8 cellular contexts compared by ENCODE assay signal in genomic region chr20:44495257-44495656, GRCh38. TPM values are rescaled to one million over a fixed set of nuclear protein-coding genes. Genes with fewer than 3 reads are reported as not detected.
DNase-seq lines count a peak whose midpoint lies in the region; ATAC-seq and TF ChIP-seq lines count a peak whose summit lies in the region.

No MANE protein-coding gene starts in this region.

- H3K27me3 ChIP-seq in sigmoid colon (no peaks in the 10 kb centered on the region), heart right ventricle (no peaks in the 10 kb centered on the region)

- no peak for TF ChIP-seq EP300 in sigmoid colon (IDR thresholded peaks at IDR 0.05)

- H3K4me3 ChIP-seq in epithelial cell of proximal tubule (ENCODE audit: low read depth, low read length), result no peak overlapping the region
- H3K4me3 ChIP-seq in sigmoid colon, result no peak overlapping the region
- H3K4me3 ChIP-seq in heart right ventricle, result no peak overlapping the region

- no peak for ATAC-seq in GM21737 (IDR thresholded peaks at IDR 0.05; ENCODE audit: unreplicated experiment)
- ATAC-seq in heart right ventricle, result no peak

- H3K27ac ChIP-seq in RWPE1, result no peak overlapping the region
- peak overlapping the region; percentile 19 to 67 (median 40) for H3K27ac ChIP-seq in sigmoid colon
- H3K27ac ChIP-seq in heart right ventricle, result peak overlapping the region in 2 of 10 donors; percentile 36 to 39

- 96 to 97% methylated on average over 1 of the region's 1 CpG for WGBS in sigmoid colon, 2 donors
- WGBS in heart right ventricle, 2 donors, result 92 to 96% methylated on average over 1 of the region's 1 CpG

- no peak for TF ChIP-seq CTCF in RWPE1 (conservative IDR thresholded peaks at IDR 0.05; ENCODE audit: low read depth)
- TF ChIP-seq CTCF in epithelial cell of proximal tubule (conservative IDR thresholded peaks at IDR 0.05; ENCODE audit: low read depth, low read length), result no peak
- no peak for TF ChIP-seq CTCF in sigmoid colon (IDR thresholded peaks at IDR 0.05)
- no peak for TF ChIP-seq CTCF in heart right ventricle (IDR thresholded peaks at IDR 0.05)

- CTCF ChIA-PET in RWPE1 (lab: Yijun Ruan, JAX), result interaction anchor here (0.6 to 1.5 kb wide), 4 partner anchors 20 to 760 kb away, joined by 3 to 4 read pairs (median 3); partner anchors contain the start of genes SERINC3 and TTPAL

- POLR2A ChIA-PET in RWPE1 (lab: Yijun Ruan, JAX; ENCODE audit: low non-redundant PET), result interaction anchor here (1.2 to 1.5 kb wide), 2 partner anchors 20 to 26 kb away, joined by 3 read pairs; partner anchors contain the start of genes SERINC3 and TTPAL

- DNase-seq in GF-D8 (lab: John Stamatoyannopoulos, UW) (peak; percentile 90), RWPE1 (ENCODE audit: low spot score) (peak; percentile 64), epithelial cell of proximal tubule (ENCODE audit: low read depth) (peak; percentile 91), sigmoid colon (no peak), mesenteric fat pad (ENCODE audit: low spot score) (no peak), NCI-H1092 (lab: John Stamatoyannopoulos, UW) (no peak), heart right ventricle (no peak)

- intact Hi-C loops in sigmoid colon (cut with DNase I) (no loop called here), heart right ventricle (cut with DNase I) (no loop called here)

- H3K4me1 ChIP-seq in sigmoid colon (peaks cover 0 to 7% (median 2%) of the 10 kb centered on the region in 4 donors), heart right ventricle (peaks cover 0 to 37% (median 8%) of the 10 kb centered on the region in 9 donors)

- TF ChIP-seq POLR2A in sigmoid colon (IDR thresholded peaks at IDR 0.05), result no peak

- H3K9me3 ChIP-seq in sigmoid colon, result no peaks in the 10 kb centered on the region
- no peaks in the 10 kb centered on the region for H3K9me3 ChIP-seq in heart right ventricle

- peaks cover 18 to 100% (median 52%) of the 10 kb centered on the region in 4 donors for H3K36me3 ChIP-seq in sigmoid colon
- peaks cover 0 to 100% (median 70%) of the 10 kb centered on the region in 9 donors for H3K36me3 ChIP-seq in heart right ventricle

RNA-seq across cellular contexts. Expression of gene TTPAL, which starts 19.6 kb away (rescaled TPM):
- 7.9 and 11.0 TPM in 2 replicates for total RNA-seq in epithelial cell of proximal tubule
- total RNA-seq in sigmoid colon, result 1 to 10 TPM; 7.2 to 10.0 (median 8.3) TPM
- polyA plus RNA-seq in sigmoid colon, result 1 to 10 TPM; 3.0 to 6.4 (median 3.0) TPM
- 19.8 TPM for total RNA-seq in mesenteric fat pad
- 1 to 10 TPM; 2.6 to 7.3 (median 4.7) TPM for total RNA-seq in heart right ventricle
- 1 to 10 TPM; 2.3 TPM for polyA plus RNA-seq in heart right ventricle

RNA-seq across cellular contexts. Expression of gene SERINC3, which starts 26.6 kb away (rescaled TPM):
- total RNA-seq in epithelial cell of proximal tubule (36.6 and 43.3 TPM in 2 replicates), sigmoid colon (100 to 1,000 TPM in 1 of 4 donors, 10 to 100 TPM in 3; 75.9 to 112 (median 88.8) TPM), mesenteric fat pad (123 TPM), heart right ventricle (100 to 1,000 TPM in 3 of 10 donors, 10 to 100 TPM in 7; 75.9 to 116 (median 98.7) TPM)
- polyA plus RNA-seq in sigmoid colon (10 to 100 TPM; 11.1 to 58.2 (median 21.0) TPM), heart right ventricle (10 to 100 TPM; 38.9 to 45.9 TPM)

Comparison
In these comparisons a context has a peak if more than half of its experiments do, and no peak if none do; other contexts are left out.
1. DNase-seq: peak in GF-D8 (single experiment), RWPE1 (single experiment) and epithelial cell of proximal tubule (single experiment); none in sigmoid colon (single experiment), mesenteric fat pad (single experiment), NCI-H1092 (single experiment) and heart right ventricle (0 of 2).